7 cellular contexts compared by ENCODE assay signal in genomic region chr10:5303504-5303903, GRCh38.
"Had no signal": no experiment of that assay in that cellular context is flagged by ENCODE, and none has a peak within 500 bp of the region (broad histone marks: within the 10 kb centered on the region; RNA-seq: fewer than 3 reads in every experiment).

No MANE protein-coding gene starts in this region.

- DNase-seq: IMR-90, KBM-7, KG1 had no signal

- FAIRE-seq: HTR-8/SVneo, K562 had no signal

- H3K4me3 ChIP-seq: K562 had no signal

- H3K4me2 ChIP-seq: KMS-11 had no signal

- H3K27ac ChIP-seq: HL-60, KMS-11 had no signal

- H3K9ac ChIP-seq: KMS-11 had no signal

- ATAC-seq: K562 had no signal
